Comparison of ENCODE assay signal across 13 cellular contexts in genomic region chr1:56064705-56065104, GRCh38.
A peak's percentile ranks its signal among the peaks of the same experiment; 100 is the strongest.
DNase-seq lines count a peak whose midpoint lies in the region; ATAC-seq, FAIRE-seq and TF ChIP-seq lines count a peak whose summit lies in the region.
"Had no signal": no experiment of that assay in that cellular context is flagged by ENCODE, and none has a peak within 500 bp of the region (broad histone marks: within the 10 kb centered on the region; RNA-seq: fewer than 3 reads in every experiment).

No MANE protein-coding gene starts in this region.

- no peaks in the 10 kb centered on the region for H3K9me3 ChIP-seq in A549

- DNase-seq in A549 (ENCODE audit: low read depth in 1 of 2, low spot score in 1 of 2) (peak; percentile 7 to 57), ELR (ENCODE audit: low read depth) (peak; percentile 52), RWPE1 (ENCODE audit: low spot score) (peak; percentile 69), fibroblast of the aortic adventitia (ENCODE audit: low read depth) (peak; percentile 69), CD1c-positive myeloid dendritic cell (ENCODE audit: extremely low spot score) (no peak), RCC 7860 (ENCODE audit: low spot score) (no peak), MV-4-11 (lab: John Stamatoyannopoulos, UW) (no peak)
- DNase-seq: activated naive CD4-positive, alpha-beta T cell treated with Interleukin-2 at 50 U/mL for 16 hours; effector CD8-positive, alpha-beta T cell; posterior cingulate gyrus; SW 1271 had no signal

- H3K4me1 ChIP-seq in A549: peaks cover 29% of the 10 kb centered on the region

- no peak for TF ChIP-seq CTCF in A549 (IDR thresholded peaks at IDR 0.05)
- no peak for TF ChIP-seq CTCF in RWPE1 (conservative IDR thresholded peaks at IDR 0.05; ENCODE audit: low read depth)
- no peak for TF ChIP-seq CTCF in fibroblast of the aortic adventitia (IDR thresholded peaks at IDR 0.05; ENCODE audit: insufficient read depth, low read length)

- CTCF ChIA-PET in A549 (lab: Yijun Ruan, JAX): no interaction called here
- CTCF ChIA-PET in RWPE1 (lab: Yijun Ruan, JAX): no interaction called here

- TF ChIP-seq RAD21 in A549 (conservative IDR thresholded peaks at IDR 0.05 in 1 of 2, IDR thresholded peaks at IDR 0.05 in 1 of 2): no peak; a peak in 1 of 5 replicates

- peak in 1 of 2 experiments; percentile 26; a peak in 1 of 5 replicates for TF ChIP-seq EP300 in A549 (IDR thresholded peaks at IDR 0.05)

- ATAC-seq in A549: peak; percentile 54 to 73; a peak in 5 of 6 replicates
- ATAC-seq in HG03342 (IDR thresholded peaks at IDR 0.05; ENCODE audit: unreplicated experiment): no peak
- ATAC-seq: WTC11 had no signal

- POLR2A ChIA-PET in A549 (lab: Yijun Ruan, JAX) (no interaction called here), RWPE1 (lab: Yijun Ruan, JAX; ENCODE audit: low non-redundant PET) (no interaction called here)

- H3K27ac ChIP-seq in A549 (peak overlapping the region in 1 of 2 experiments; percentile 71; a peak in 2 of 6 replicates), RWPE1 (no peak overlapping the region)

- no peak for TF ChIP-seq POLR2A in A549 (IDR thresholded peaks at IDR 0.05; ENCODE audit: low read length)

- 28% methylated on average over 3 of the region's 3 CpGs for WGBS in A549 (ENCODE audit: missing lambda C conversion rate)

- peak overlapping the region; percentile 28; the same call in 2 of the 3 replicates for H3K4me2 ChIP-seq in A549

- H3K4me3 ChIP-seq in A549 (no peak overlapping the region), fibroblast of the aortic adventitia (ENCODE audit: low read depth, low read length) (no peak overlapping the region)

- FAIRE-seq in A549 (lab: Jason Lieb, UNC) (no peak), RCC 7860 (lab: Jason Lieb, UNC) (no peak)

TF ChIP-seq in A549, 52 proteins besides CTCF, POLR2A, EP300 and RAD21:
- TF ChIP-seq RCOR1 (IDR thresholded peaks at IDR 0.05; ENCODE audit: low read depth, low read length) (no peak), GATA3 (IDR thresholded peaks at IDR 0.05; ENCODE audit: borderline replicate concordance) (peak; percentile 67; the same call in 1 of the 2 replicates), FOXS1 (CRISPR knock-in tag; IDR thresholded peaks at IDR 0.05) (no peak), KDM5A (IDR thresholded peaks at IDR 0.05) (no peak), ESRRA (IDR thresholded peaks at IDR 0.05; ENCODE audit: borderline replicate concordance, low read length) (no peak), FOSL2 (IDR thresholded peaks at IDR 0.05) (no peak), FOSL2 (CRISPR knock-in tag; IDR thresholded peaks at IDR 0.05) (peak; percentile 62), JUNB (IDR thresholded peaks at IDR 0.05) (peak; percentile 49; the same call in 1 of the 2 replicates), KDM1A (IDR thresholded peaks at IDR 0.05; ENCODE audit: low read depth) (no peak), CEBPB (IDR thresholded peaks at IDR 0.05) (peak in 1 of 2 experiments; percentile 73; a peak in 2 of 4 replicates), ZSCAN20 (CRISPR knock-in tag; IDR thresholded peaks at IDR 0.05) (no peak), CBX2 (IDR thresholded peaks at IDR 0.05; ENCODE audit: borderline replicate concordance, low read depth) (no peak), TFCP2L1 (CRISPR knock-in tag; IDR thresholded peaks at IDR 0.05) (no peak), HMGXB4 (CRISPR knock-in tag; IDR thresholded peaks at IDR 0.05; ENCODE audit: borderline replicate concordance) (no peak)
- TF ChIP-seq, protein P1, sequence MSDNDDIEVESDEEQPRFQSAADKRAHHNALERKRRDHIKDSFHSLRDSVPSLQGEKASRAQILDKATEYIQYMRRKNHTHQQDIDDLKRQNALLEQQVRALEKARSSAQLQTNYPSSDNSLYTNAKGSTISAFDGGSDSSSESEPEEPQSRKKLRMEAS (IDR thresholded peaks at IDR 0.05): peak; percentile 38; the same call in 1 of the 2 replicates

Comparison
In these comparisons a context has a peak if more than half of its experiments do, and no peak if none do; other contexts are left out.
1. DNase-seq: peak in A549 (2 of 2), ELR (single experiment), RWPE1 (single experiment) and fibroblast of the aortic adventitia (single experiment); none in CD1c-positive myeloid dendritic cell (single experiment), RCC 7860 (single experiment) and MV-4-11 (single experiment).